ENCODE assay signal across 2 cellular contexts in genomic region chr1:228740543-228740942, GRCh38.
TF ChIP-seq lines count a peak whose summit lies in the region.

No MANE protein-coding gene starts in this region.

TF ChIP-seq in liver, 16 proteins besides CTCF, POLR2A, EP300 and RAD21 (continued from another document):
- TF ChIP-seq EGR1 (IDR thresholded peaks at IDR 0.05; ENCODE audit: low read depth in 2 of 2) (no peak), GABPA (IDR thresholded peaks at IDR 0.05 in 1 of 2, conservative IDR thresholded peaks at IDR 0.05 in 1 of 2) (no peak), ATF3 (IDR thresholded peaks at IDR 0.05) (no peak), SP1 (IDR thresholded peaks at IDR 0.05) (no peak), ZBTB33 (IDR thresholded peaks at IDR 0.05) (no peak), NR2F2 (IDR thresholded peaks at IDR 0.05) (no peak), FOXA2 (IDR thresholded peaks at IDR 0.05) (no peak), YY1 (IDR thresholded peaks at IDR 0.05) (no peak), HNF4G (IDR thresholded peaks at IDR 0.05) (no peak), FOXA1 (IDR thresholded peaks at IDR 0.05) (no peak), JUND (IDR thresholded peaks at IDR 0.05) (no peak)
- TF ChIP-seq, protein P1, sequence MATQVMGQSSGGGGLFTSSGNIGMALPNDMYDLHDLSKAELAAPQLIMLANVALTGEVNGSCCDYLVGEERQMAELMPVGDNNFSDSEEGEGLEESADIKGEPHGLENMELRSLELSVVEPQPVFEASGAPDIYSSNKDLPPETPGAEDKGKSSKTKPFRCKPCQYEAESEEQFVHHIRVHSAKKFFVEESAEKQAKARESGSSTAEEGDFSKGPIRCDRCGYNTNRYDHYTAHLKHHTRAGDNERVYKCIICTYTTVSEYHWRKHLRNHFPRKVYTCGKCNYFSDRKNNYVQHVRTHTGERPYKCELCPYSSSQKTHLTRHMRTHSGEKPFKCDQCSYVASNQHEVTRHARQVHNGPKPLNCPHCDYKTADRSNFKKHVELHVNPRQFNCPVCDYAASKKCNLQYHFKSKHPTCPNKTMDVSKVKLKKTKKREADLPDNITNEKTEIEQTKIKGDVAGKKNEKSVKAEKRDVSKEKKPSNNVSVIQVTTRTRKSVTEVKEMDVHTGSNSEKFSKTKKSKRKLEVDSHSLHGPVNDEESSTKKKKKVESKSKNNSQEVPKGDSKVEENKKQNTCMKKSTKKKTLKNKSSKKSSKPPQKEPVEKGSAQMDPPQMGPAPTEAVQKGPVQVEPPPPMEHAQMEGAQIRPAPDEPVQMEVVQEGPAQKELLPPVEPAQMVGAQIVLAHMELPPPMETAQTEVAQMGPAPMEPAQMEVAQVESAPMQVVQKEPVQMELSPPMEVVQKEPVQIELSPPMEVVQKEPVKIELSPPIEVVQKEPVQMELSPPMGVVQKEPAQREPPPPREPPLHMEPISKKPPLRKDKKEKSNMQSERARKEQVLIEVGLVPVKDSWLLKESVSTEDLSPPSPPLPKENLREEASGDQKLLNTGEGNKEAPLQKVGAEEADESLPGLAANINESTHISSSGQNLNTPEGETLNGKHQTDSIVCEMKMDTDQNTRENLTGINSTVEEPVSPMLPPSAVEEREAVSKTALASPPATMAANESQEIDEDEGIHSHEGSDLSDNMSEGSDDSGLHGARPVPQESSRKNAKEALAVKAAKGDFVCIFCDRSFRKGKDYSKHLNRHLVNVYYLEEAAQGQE (IDR thresholded peaks at IDR 0.05), result no peak
- TF ChIP-seq, protein P2, sequence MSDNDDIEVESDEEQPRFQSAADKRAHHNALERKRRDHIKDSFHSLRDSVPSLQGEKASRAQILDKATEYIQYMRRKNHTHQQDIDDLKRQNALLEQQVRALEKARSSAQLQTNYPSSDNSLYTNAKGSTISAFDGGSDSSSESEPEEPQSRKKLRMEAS (IDR thresholded peaks at IDR 0.05), result no peak
TF ChIP-seq in liver: peak in this region for 0.

TF ChIP-seq in GM23338, 12 proteins besides CTCF, POLR2A, EP300 and RAD21:
- TF ChIP-seq, protein P3, sequence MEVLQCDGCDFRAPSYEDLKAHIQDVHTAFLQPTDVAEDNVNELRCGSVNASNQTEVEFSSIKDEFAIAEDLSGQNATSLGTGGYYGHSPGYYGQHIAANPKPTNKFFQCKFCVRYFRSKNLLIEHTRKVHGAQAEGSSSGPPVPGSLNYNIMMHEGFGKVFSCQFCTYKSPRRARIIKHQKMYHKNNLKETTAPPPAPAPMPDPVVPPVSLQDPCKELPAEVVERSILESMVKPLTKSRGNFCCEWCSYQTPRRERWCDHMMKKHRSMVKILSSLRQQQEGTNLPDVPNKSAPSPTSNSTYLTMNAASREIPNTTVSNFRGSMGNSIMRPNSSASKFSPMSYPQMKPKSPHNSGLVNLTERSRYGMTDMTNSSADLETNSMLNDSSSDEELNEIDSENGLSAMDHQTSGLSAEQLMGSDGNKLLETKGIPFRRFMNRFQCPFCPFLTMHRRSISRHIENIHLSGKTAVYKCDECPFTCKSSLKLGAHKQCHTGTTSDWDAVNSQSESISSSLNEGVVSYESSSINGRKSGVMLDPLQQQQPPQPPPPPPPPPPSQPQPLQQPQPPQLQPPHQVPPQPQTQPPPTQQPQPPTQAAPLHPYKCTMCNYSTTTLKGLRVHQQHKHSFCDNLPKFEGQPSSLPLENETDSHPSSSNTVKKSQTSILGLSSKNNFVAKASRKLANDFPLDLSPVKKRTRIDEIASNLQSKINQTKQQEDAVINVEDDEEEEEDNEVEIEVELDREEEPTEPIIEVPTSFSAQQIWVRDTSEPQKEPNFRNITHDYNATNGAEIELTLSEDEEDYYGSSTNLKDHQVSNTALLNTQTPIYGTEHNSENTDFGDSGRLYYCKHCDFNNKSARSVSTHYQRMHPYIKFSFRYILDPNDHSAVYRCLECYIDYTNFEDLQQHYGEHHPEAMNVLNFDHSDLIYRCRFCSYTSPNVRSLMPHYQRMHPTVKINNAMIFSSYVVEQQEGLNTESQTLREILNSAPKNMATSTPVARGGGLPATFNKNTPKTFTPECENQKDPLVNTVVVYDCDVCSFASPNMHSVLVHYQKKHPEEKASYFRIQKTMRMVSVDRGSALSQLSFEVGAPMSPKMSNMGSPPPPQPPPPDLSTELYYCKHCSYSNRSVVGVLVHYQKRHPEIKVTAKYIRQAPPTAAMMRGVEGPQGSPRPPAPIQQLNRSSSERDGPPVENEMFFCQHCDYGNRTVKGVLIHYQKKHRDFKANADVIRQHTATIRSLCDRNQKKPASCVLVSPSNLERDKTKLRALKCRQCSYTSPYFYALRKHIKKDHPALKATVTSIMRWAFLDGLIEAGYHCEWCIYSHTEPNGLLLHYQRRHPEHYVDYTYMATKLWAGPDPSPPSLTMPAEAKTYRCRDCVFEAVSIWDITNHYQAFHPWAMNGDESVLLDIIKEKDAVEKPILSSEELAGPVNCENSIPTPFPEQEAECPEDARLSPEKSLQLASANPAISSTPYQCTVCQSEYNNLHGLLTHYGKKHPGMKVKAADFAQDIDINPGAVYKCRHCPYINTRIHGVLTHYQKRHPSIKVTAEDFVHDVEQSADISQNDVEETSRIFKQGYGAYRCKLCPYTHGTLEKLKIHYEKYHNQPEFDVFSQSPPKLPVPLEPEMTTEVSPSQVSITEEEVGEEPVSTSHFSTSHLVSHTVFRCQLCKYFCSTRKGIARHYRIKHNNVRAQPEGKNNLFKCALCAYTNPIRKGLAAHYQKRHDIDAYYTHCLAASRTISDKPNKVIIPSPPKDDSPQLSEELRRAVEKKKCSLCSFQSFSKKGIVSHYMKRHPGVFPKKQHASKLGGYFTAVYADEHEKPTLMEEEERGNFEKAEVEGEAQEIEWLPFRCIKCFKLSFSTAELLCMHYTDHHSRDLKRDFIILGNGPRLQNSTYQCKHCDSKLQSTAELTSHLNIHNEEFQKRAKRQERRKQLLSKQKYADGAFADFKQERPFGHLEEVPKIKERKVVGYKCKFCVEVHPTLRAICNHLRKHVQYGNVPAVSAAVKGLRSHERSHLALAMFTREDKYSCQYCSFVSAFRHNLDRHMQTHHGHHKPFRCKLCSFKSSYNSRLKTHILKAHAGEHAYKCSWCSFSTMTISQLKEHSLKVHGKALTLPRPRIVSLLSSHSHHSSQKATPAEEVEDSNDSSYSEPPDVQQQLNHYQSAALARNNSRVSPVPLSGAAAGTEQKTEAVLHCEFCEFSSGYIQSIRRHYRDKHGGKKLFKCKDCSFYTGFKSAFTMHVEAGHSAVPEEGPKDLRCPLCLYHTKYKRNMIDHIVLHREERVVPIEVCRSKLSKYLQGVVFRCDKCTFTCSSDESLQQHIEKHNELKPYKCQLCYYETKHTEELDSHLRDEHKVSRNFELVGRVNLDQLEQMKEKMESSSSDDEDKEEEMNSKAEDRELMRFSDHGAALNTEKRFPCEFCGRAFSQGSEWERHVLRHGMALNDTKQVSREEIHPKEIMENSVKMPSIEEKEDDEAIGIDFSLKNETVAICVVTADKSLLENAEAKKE (CRISPR knock-in tag; IDR thresholded peaks at IDR 0.05), result no peak
- no peak for TF ChIP-seq NANOG (IDR thresholded peaks at IDR 0.05; ENCODE audit: borderline replicate concordance)
- no peak for TF ChIP-seq CREB1 (CRISPR knock-in tag; IDR thresholded peaks at IDR 0.05; ENCODE audit: low read depth)
- TF ChIP-seq ZNF114 (CRISPR knock-in tag; IDR thresholded peaks at IDR 0.05), result no peak
- TF ChIP-seq EZH2phosphoT487 (IDR thresholded peaks at IDR 0.05; ENCODE audit: unreplicated experiment), result no peak
- TF ChIP-seq ETS1 (IDR thresholded peaks at IDR 0.05), result no peak
- TF ChIP-seq POLR2AphosphoS5 (IDR thresholded peaks at IDR 0.05; ENCODE audit: low read depth), result no peak
- no peak for TF ChIP-seq JUNB (IDR thresholded peaks at IDR 0.05; ENCODE audit: unreplicated experiment)
- TF ChIP-seq ZNF331 (CRISPR knock-in tag; IDR thresholded peaks at IDR 0.05; ENCODE audit: low read depth), result no peak
- no peak for TF ChIP-seq EZH2 (IDR thresholded peaks at IDR 0.05; ENCODE audit: low read depth, unreplicated experiment)
- no peak for TF ChIP-seq STAT1 (IDR thresholded peaks at IDR 0.05; ENCODE audit: unreplicated experiment)
